In genomic region chr7:100936167-100936566, GRCh38 we compare ENCODE assay signal across 4 cellular contexts. TPM values are rescaled to one million over a fixed set of nuclear protein-coding genes. Genes with fewer than 3 reads are reported as not detected.
"Had no signal": no experiment of that assay in that cellular context is flagged by ENCODE, and none has a peak within 500 bp of the region (broad histone marks: within the 10 kb centered on the region; RNA-seq: fewer than 3 reads in every experiment).

No MANE protein-coding gene starts in this region.

RNA-seq across cellular contexts. Expression of gene MUC3A, which starts 13.2 kb away (rescaled TPM):
- total RNA-seq: LHCN-M2, M059J, MCF 10A, NCI-H460 had no signal

RNA-seq across cellular contexts. Expression of gene MUC12, which starts 33.2 kb away (rescaled TPM):
- total RNA-seq: MCF 10A had no signal

RNA-seq across cellular contexts. Expression of gene ACHE, which starts 40.5 kb away (rescaled TPM):
- total RNA-seq: M059J had no signal
